ENCODE assay signal across 13 cellular contexts in the genomic region with DNA sequence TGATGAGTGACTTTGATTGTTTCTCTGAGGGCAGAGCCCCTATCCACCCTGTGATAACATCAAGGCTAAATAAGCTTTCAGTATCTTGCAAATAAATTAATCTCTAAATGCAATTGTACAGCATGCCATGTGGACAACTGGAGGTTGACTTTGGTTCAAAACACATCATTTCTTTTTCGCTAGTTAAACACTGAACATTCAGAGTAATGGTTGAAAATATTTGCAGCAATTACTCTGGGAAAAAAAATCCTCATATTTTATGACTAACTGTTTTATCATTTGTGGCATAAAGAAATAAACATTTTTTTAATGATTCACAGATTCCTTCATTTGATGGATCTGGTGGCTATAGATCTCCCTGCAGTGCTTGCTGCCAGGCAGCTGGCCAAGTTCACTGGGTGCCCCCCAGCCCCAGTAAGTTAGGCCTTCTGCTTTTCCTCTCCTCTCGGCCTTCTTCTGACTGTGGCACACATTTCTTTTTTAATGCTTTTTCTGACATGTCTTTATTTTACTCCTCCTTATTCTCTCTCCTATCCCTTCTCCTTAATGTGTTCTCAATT.
DNase-seq lines count a peak whose midpoint lies in the region; ATAC-seq and TF ChIP-seq lines count a peak whose summit lies in the region.
"Had no signal": no experiment of that assay in that cellular context is flagged by ENCODE, and none has a peak within 500 bp of the region (broad histone marks: within the 10 kb centered on the region; RNA-seq: fewer than 3 reads in every experiment).

No MANE protein-coding gene starts in this region.

- no peak overlapping the region for H3K4me2 ChIP-seq in mesenchymal stem cell (ENCODE audit: low read length, poor library complexity, severe bottlenecking)

- no peak overlapping the region for H3K4ac ChIP-seq in mesenchymal stem cell (ENCODE audit: low read depth in 1 of 2, low read length in 2 of 2)

- H3K9ac ChIP-seq in mesenchymal stem cell (ENCODE audit: low read length) = peak overlapping the region; percentile 79
- no peak overlapping the region for H3K9ac ChIP-seq in endodermal cell (ENCODE audit: extremely low read depth, low read length, poor library complexity, severe bottlenecking)
- H3K9ac ChIP-seq: parathyroid adenoma had no signal

- H3K4me1 ChIP-seq in mesenchymal stem cell (ENCODE audit: control insufficient read depth, insufficient read depth, low read depth, low read length) (peaks cover 1% of the 10 kb centered on the region), endodermal cell (ENCODE audit: control insufficient read depth, insufficient read depth, low read length) (no peaks in the 10 kb centered on the region)
- H3K4me1 ChIP-seq: parathyroid adenoma had no signal

- H3K27me3 ChIP-seq in MG63 = no peaks in the 10 kb centered on the region
- no peaks in the 10 kb centered on the region for H3K27me3 ChIP-seq in mesenchymal stem cell (ENCODE audit: control insufficient read depth in 1 of 2, insufficient read depth in 1 of 2, low read length in 2 of 2)
- no peaks in the 10 kb centered on the region for H3K27me3 ChIP-seq in endodermal cell (ENCODE audit: control insufficient read depth, insufficient read depth, low read length, poor library complexity, severe bottlenecking)

- 55% methylated on average over 1 of the region's 2 CpGs for WGBS in mesenchymal stem cell
- WGBS in endodermal cell (ENCODE audit: insufficient coverage in 1 of 2, insufficient read length in 1 of 2), 2 experiments = 90% methylated on average over 2 of the region's 2 CpGs; no CpG with 5 or more reads in 1 of the 2 experiments

- H2BK15ac ChIP-seq in mesenchymal stem cell (ENCODE audit: low read depth, poor library complexity, severe bottlenecking) = no peak overlapping the region

- H3K14ac ChIP-seq in mesenchymal stem cell (ENCODE audit: low read length in 2 of 2) = no peak overlapping the region

- no peak overlapping the region for H2BK12ac ChIP-seq in mesenchymal stem cell (ENCODE audit: low read length in 2 of 2)

- H3K27me3 Mint-ChIP-seq in endodermal cell (ENCODE audit: insufficient read depth) = no peaks in the 10 kb centered on the region
- H3K27me3 Mint-ChIP-seq: activated CD4-positive, alpha-beta T cell treated with anti-CD3 and anti-CD28 coated beads, Interleukin-2, amount 10 ng/mL, durations not matched to agents 7 days and 5 days had no signal

- H4K8ac ChIP-seq in mesenchymal stem cell (ENCODE audit: low read length) = no peak overlapping the region

- no peak overlapping the region for H3K4me3 Mint-ChIP-seq in endodermal cell
- H3K4me3 Mint-ChIP-seq: activated CD4-positive, alpha-beta T cell treated with anti-CD3 and anti-CD28 coated beads, Interleukin-2, amount 10 ng/mL, durations not matched to agents 7 days and 5 days had no signal

- H2AK5ac ChIP-seq in mesenchymal stem cell (ENCODE audit: low read length, severe bottlenecking) = no peak overlapping the region

- TF ChIP-seq CTCF in endodermal cell (conservative IDR thresholded peaks at IDR 0.05) = no peak

- no peak overlapping the region for H2BK5ac ChIP-seq in mesenchymal stem cell (ENCODE audit: low read depth, low read length, poor library complexity, severe bottlenecking)

- H3K23ac ChIP-seq in mesenchymal stem cell (ENCODE audit: low read length in 2 of 2) = no peak overlapping the region

- H3K4me3 ChIP-seq in MG63 (no peak overlapping the region), mesenchymal stem cell (ENCODE audit: insufficient read depth in 1 of 2, low read depth in 1 of 2, low read length in 2 of 2) (peak overlapping the region in 1 of 2 experiments; percentile 4), endodermal cell (ENCODE audit: low read length) (no peak overlapping the region)

- H3K9me3 ChIP-seq in MG63 (peaks cover 11% of the 10 kb centered on the region; the same call in 1 of the 2 replicates), mesenchymal stem cell (ENCODE audit: control insufficient read depth, low read length) (no peaks in the 10 kb centered on the region), endodermal cell (ENCODE audit: control insufficient read depth, low read length) (no peaks in the 10 kb centered on the region)

- no peak overlapping the region for H4K91ac ChIP-seq in mesenchymal stem cell (ENCODE audit: low read length)

- ATAC-seq in GM18909 (IDR thresholded peaks at IDR 0.05; ENCODE audit: poor library complexity, unreplicated experiment) (no peak), HG02884 (IDR thresholded peaks at IDR 0.05; ENCODE audit: unreplicated experiment) (no peak)

- H3K36me3 ChIP-seq in MG63 (peaks cover 74% of the 10 kb centered on the region), mesenchymal stem cell (ENCODE audit: control insufficient read depth in 1 of 2, insufficient read depth in 2 of 2, low read depth in 1 of 2, low read length in 2 of 2) (peaks cover 0 to 57% of the 10 kb centered on the region in 2 experiments), endodermal cell (ENCODE audit: control insufficient read depth, insufficient read depth, low read length) (no peaks in the 10 kb centered on the region)

- no peak overlapping the region for H3K18ac ChIP-seq in mesenchymal stem cell (ENCODE audit: low read depth in 1 of 2, low read length in 2 of 2)

- H3K36me3 Mint-ChIP-seq in endodermal cell (ENCODE audit: low read depth) = no peaks in the 10 kb centered on the region

- DNase-seq in AG20443 (ENCODE audit: low spot score) = peak; percentile 66
- peak; percentile 95 for DNase-seq in MG63
- DNase-seq in dermis blood vessel endothelial cell = peak; percentile 37
- peak; percentile 25 for DNase-seq in mesenchymal stem cell
- DNase-seq in NCI-H1092 (lab: John Stamatoyannopoulos, UW) = no peak
- no peak for DNase-seq in endodermal cell
- DNase-seq: activated CD4-positive, alpha-beta T cell treated with anti-CD3 and anti-CD28 coated beads, Interleukin-2, amount 10 ng/mL, durations not matched to agents 7 days and 5 days; NCI-H2081; stimulated activated naive CD4-positive, alpha-beta T cell; T-helper 1 cell had no signal

- H3K9me3 Mint-ChIP-seq in endodermal cell = no peaks in the 10 kb centered on the region
- H3K9me3 Mint-ChIP-seq: activated CD4-positive, alpha-beta T cell treated with anti-CD3 and anti-CD28 coated beads, Interleukin-2, amount 10 ng/mL, durations not matched to agents 7 days and 5 days had no signal

- H2AFZ ChIP-seq in mesenchymal stem cell (ENCODE audit: low read depth, low read length) = no peak overlapping the region
- H2AFZ ChIP-seq: parathyroid adenoma had no signal

- H3K27ac Mint-ChIP-seq in endodermal cell = no peak overlapping the region
- H3K27ac Mint-ChIP-seq: activated CD4-positive, alpha-beta T cell treated with anti-CD3 and anti-CD28 coated beads, Interleukin-2, amount 10 ng/mL, durations not matched to agents 7 days and 5 days had no signal

- no peak overlapping the region for H2BK120ac ChIP-seq in mesenchymal stem cell (ENCODE audit: low read depth, low read length)

- peak overlapping the region; percentile 85 for H3K27ac ChIP-seq in mesenchymal stem cell (ENCODE audit: low read length, poor library complexity, severe bottlenecking)
- no peak overlapping the region for H3K27ac ChIP-seq in endodermal cell (ENCODE audit: low read depth, low read length)
- H3K27ac ChIP-seq: parathyroid adenoma had no signal

- peaks cover 2% of the 10 kb centered on the region for H3K79me1 ChIP-seq in mesenchymal stem cell (replicated peaks; ENCODE audit: low read length, poor library complexity, severe bottlenecking)

- H3K4me1 Mint-ChIP-seq in endodermal cell = no peaks in the 10 kb centered on the region
- H3K4me1 Mint-ChIP-seq: activated CD4-positive, alpha-beta T cell treated with anti-CD3 and anti-CD28 coated beads, Interleukin-2, amount 10 ng/mL, durations not matched to agents 7 days and 5 days had no signal

Comparison
In these comparisons a context has a peak if more than half of its experiments do, and no peak if none do; other contexts are left out.
1. DNase-seq: peak in AG20443 (single experiment), MG63 (single experiment), dermis blood vessel endothelial cell (single experiment) and mesenchymal stem cell (single experiment); none in NCI-H1092 (single experiment) and endodermal cell (single experiment).